ENCODE assay signal across 2 cellular contexts in the genomic region with DNA sequence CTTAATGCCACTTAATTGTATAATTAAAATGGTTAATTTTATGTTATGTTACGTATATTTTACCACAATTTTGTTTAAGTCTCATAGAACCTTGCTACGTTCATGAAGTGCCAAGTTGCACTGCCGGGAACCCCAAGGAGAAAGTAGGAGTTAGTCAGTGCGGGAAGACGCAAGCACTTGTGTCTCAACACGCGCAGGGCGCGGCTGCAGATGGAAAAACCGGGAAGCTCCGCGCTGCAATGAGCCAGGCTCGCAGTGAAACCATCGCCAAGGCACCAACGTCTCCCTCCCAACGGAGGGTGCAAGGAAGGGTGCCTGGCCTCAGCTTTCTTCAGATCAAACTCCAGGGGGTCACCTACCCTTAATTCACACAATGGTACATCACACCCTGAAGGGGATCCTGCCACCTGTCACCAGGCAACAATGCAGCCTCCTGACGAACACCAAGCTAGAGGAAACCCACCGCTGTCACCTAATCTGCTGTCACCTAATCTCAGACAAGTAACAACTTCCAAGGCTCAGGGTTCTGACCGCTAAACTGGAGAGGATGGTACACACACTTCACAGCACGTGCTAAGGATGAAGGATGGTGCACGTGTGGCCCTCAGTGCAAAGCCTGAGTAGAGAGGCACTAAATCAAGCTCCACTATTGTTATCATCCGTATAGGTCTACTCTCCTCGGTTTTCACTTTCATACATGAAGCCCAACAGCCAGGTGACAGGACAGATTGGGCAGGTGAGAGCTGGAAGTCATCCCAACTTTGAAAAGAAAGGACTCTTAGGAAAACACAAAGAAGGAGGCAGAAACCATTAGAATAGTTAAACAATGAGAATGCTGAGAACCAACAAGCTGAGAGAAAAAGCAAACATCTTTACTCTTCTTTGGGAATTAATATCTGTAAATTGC.
TF ChIP-seq lines count a peak whose summit lies in the region.

No MANE protein-coding gene starts in this region.

TF ChIP-seq in WTC11, 78 proteins besides CTCF, POLR2A, EP300 and RAD21 (continues in another document):
- TF ChIP-seq NR3C1 (CRISPR knock-in tag; conservative IDR thresholded peaks at IDR 0.05; ENCODE audit: low read depth) (no peak), ZNF317 (CRISPR knock-in tag; IDR thresholded peaks at IDR 0.05; ENCODE audit: borderline replicate concordance, low read depth) (no peak), HMGA2 (CRISPR knock-in tag; IDR thresholded peaks at IDR 0.05) (no peak)
- TF ChIP-seq, protein P1, sequence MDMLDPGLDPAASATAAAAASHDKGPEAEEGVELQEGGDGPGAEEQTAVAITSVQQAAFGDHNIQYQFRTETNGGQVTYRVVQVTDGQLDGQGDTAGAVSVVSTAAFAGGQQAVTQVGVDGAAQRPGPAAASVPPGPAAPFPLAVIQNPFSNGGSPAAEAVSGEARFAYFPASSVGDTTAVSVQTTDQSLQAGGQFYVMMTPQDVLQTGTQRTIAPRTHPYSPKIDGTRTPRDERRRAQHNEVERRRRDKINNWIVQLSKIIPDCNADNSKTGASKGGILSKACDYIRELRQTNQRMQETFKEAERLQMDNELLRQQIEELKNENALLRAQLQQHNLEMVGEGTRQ (CRISPR knock-in tag; IDR thresholded peaks at IDR 0.05), result no peak
- TF ChIP-seq, protein P2, sequence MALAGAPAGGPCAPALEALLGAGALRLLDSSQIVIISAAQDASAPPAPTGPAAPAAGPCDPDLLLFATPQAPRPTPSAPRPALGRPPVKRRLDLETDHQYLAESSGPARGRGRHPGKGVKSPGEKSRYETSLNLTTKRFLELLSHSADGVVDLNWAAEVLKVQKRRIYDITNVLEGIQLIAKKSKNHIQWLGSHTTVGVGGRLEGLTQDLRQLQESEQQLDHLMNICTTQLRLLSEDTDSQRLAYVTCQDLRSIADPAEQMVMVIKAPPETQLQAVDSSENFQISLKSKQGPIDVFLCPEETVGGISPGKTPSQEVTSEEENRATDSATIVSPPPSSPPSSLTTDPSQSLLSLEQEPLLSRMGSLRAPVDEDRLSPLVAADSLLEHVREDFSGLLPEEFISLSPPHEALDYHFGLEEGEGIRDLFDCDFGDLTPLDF (CRISPR knock-in tag; IDR thresholded peaks at IDR 0.05), result no peak
- TF ChIP-seq, protein P3, sequence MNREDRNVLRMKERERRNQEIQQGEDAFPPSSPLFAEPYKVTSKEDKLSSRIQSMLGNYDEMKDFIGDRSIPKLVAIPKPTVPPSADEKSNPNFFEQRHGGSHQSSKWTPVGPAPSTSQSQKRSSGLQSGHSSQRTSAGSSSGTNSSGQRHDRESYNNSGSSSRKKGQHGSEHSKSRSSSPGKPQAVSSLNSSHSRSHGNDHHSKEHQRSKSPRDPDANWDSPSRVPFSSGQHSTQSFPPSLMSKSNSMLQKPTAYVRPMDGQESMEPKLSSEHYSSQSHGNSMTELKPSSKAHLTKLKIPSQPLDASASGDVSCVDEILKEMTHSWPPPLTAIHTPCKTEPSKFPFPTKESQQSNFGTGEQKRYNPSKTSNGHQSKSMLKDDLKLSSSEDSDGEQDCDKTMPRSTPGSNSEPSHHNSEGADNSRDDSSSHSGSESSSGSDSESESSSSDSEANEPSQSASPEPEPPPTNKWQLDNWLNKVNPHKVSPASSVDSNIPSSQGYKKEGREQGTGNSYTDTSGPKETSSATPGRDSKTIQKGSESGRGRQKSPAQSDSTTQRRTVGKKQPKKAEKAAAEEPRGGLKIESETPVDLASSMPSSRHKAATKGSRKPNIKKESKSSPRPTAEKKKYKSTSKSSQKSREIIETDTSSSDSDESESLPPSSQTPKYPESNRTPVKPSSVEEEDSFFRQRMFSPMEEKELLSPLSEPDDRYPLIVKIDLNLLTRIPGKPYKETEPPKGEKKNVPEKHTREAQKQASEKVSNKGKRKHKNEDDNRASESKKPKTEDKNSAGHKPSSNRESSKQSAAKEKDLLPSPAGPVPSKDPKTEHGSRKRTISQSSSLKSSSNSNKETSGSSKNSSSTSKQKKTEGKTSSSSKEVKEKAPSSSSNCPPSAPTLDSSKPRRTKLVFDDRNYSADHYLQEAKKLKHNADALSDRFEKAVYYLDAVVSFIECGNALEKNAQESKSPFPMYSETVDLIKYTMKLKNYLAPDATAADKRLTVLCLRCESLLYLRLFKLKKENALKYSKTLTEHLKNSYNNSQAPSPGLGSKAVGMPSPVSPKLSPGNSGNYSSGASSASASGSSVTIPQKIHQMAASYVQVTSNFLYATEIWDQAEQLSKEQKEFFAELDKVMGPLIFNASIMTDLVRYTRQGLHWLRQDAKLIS (CRISPR knock-in tag; IDR thresholded peaks at IDR 0.05; ENCODE audit: borderline replicate concordance), result no peak
- TF ChIP-seq, protein P4, sequence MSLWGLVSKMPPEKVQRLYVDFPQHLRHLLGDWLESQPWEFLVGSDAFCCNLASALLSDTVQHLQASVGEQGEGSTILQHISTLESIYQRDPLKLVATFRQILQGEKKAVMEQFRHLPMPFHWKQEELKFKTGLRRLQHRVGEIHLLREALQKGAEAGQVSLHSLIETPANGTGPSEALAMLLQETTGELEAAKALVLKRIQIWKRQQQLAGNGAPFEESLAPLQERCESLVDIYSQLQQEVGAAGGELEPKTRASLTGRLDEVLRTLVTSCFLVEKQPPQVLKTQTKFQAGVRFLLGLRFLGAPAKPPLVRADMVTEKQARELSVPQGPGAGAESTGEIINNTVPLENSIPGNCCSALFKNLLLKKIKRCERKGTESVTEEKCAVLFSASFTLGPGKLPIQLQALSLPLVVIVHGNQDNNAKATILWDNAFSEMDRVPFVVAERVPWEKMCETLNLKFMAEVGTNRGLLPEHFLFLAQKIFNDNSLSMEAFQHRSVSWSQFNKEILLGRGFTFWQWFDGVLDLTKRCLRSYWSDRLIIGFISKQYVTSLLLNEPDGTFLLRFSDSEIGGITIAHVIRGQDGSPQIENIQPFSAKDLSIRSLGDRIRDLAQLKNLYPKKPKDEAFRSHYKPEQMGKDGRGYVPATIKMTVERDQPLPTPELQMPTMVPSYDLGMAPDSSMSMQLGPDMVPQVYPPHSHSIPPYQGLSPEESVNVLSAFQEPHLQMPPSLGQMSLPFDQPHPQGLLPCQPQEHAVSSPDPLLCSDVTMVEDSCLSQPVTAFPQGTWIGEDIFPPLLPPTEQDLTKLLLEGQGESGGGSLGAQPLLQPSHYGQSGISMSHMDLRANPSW (CRISPR knock-in tag; conservative IDR thresholded peaks at IDR 0.05; ENCODE audit: low read depth), result no peak

TF ChIP-seq in HepG2, 621 proteins besides CTCF, POLR2A, EP300 and RAD21:
- TF ChIP-seq MAF1 (CRISPR knock-in tag; IDR thresholded peaks at IDR 0.05; ENCODE audit: borderline replicate concordance), result no peak
- no peak for TF ChIP-seq ZBTB38 (CRISPR knock-in tag; IDR thresholded peaks at IDR 0.05)
- TF ChIP-seq SMARCE1 (IDR thresholded peaks at IDR 0.05; ENCODE audit: borderline replicate concordance), result no peak
- TF ChIP-seq ZNF75D (CRISPR knock-in tag; IDR thresholded peaks at IDR 0.05; ENCODE audit: borderline replicate concordance), result no peak
- TF ChIP-seq, protein P5, sequence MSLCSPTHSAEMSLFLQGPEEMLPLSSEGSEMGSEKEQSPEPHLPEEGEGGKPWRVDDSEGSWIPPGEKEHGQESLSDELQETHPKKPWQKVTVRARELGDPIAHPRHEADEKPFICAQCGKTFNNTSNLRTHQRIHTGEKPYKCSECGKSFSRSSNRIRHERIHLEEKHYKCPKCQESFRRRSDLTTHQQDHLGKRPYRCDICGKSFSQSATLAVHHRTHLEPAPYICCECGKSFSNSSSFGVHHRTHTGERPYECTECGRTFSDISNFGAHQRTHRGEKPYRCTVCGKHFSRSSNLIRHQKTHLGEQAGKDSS (CRISPR knock-in tag; IDR thresholded peaks at IDR 0.05; ENCODE audit: borderline replicate concordance, low read depth), result no peak
- no peak for TF ChIP-seq ZNF747 (CRISPR knock-in tag; IDR thresholded peaks at IDR 0.05; ENCODE audit: borderline replicate concordance)
- TF ChIP-seq YEATS2 (CRISPR knock-in tag; IDR thresholded peaks at IDR 0.05; ENCODE audit: borderline replicate concordance), result no peak
- no peak for TF ChIP-seq NR2F2 (IDR thresholded peaks at IDR 0.05; ENCODE audit: borderline replicate concordance, low read depth)
- TF ChIP-seq, protein P6, sequence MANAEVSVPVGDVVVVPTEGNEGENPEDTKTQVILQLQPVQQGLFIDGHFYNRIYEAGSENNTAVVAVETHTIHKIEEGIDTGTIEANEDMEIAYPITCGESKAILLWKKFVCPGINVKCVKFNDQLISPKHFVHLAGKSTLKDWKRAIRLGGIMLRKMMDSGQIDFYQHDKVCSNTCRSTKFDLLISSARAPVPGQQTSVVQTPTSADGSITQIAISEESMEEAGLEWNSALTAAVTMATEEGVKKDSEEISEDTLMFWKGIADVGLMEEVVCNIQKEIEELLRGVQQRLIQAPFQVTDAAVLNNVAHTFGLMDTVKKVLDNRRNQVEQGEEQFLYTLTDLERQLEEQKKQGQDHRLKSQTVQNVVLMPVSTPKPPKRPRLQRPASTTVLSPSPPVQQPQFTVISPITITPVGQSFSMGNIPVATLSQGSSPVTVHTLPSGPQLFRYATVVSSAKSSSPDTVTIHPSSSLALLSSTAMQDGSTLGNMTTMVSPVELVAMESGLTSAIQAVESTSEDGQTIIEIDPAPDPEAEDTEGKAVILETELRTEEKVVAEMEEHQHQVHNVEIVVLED (CRISPR knock-in tag; IDR thresholded peaks at IDR 0.05; ENCODE audit: borderline replicate concordance), result no peak
- TF ChIP-seq ZBTB42 (CRISPR knock-in tag; IDR thresholded peaks at IDR 0.05), result no peak
- TF ChIP-seq SNRNP70 (IDR thresholded peaks at IDR 0.05; ENCODE audit: low read depth, low read length), result no peak
- no peak for TF ChIP-seq KDM4B (CRISPR knock-in tag; IDR thresholded peaks at IDR 0.05)
- TF ChIP-seq, protein P2 (CRISPR knock-in tag; IDR thresholded peaks at IDR 0.05), result no peak
